In the genomic region with DNA sequence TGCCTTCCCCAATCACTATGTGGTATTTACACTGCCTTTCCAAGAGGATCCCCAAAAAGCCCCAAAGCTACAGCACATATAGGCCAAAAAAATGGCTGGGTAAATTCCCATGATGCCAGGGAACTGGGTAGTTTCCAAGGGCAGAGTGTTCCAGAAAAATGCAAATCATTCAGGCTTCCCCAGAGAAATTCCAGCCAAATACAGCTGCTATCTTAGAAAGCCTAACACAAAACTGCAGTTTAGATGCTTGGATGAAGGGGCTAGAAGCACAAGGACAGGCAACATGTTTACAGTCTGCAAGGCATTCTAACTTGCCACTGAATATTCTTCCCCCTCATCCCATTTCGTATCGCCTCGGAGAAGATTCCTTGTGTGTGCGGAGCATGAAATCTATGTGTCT, we compare ENCODE assay signal across 16 cellular contexts. TPM values are rescaled to one million over a fixed set of nuclear protein-coding genes. Genes with fewer than 3 reads are reported as not detected.
DNase-seq lines count a peak whose midpoint lies in the region; ATAC-seq and TF ChIP-seq lines count a peak whose summit lies in the region.
"Had no signal": no experiment of that assay in that cellular context is flagged by ENCODE, and none has a peak within 500 bp of the region (broad histone marks: within the 10 kb centered on the region; RNA-seq: fewer than 3 reads in every experiment).

No MANE protein-coding gene starts in this region.

- no peaks in the 10 kb centered on the region for H3K27me3 ChIP-seq in CD4-positive, CD25-positive, alpha-beta regulatory T cell (ENCODE audit: control insufficient read depth, insufficient read depth, low read length)
- H3K27me3 ChIP-seq in H9 (ENCODE audit: insufficient read depth, low read length) (no peaks in the 10 kb centered on the region), adipocyte (replicated peaks; ENCODE audit: control insufficient read depth, insufficient read depth, low read length) (no peaks in the 10 kb centered on the region), WERI-Rb-1 (ENCODE audit: insufficient read depth, low read depth, severe bottlenecking) (no peaks in the 10 kb centered on the region)
- H3K27me3 ChIP-seq: pancreas, SJSA1 had no signal

- H3K4me3 Mint-ChIP-seq in CD4-positive, CD25-positive, alpha-beta regulatory T cell = peak overlapping the region; percentile 46 to 98 (median 94)
- H3K4me3 Mint-ChIP-seq in H9 = peak overlapping the region in 1 of 2 experiments; percentile 51; a peak in 1 of 5 replicates
- peak overlapping the region in 7 of 8 donors; percentile 48 to 98 (median 75) for H3K4me3 Mint-ChIP-seq in naive B cell
- H3K4me3 Mint-ChIP-seq: activated CD4-positive, alpha-beta T cell treated with anti-CD3 and anti-CD28 coated beads, Interleukin-2, amount 10 ng/mL, durations not matched to agents 7 days and 5 days had no signal

- no peak overlapping the region for H3K4ac ChIP-seq in H9 (ENCODE audit: low read depth, low read length)

- H2BK20ac ChIP-seq in H9 (ENCODE audit: low read depth, low read length, poor library complexity, severe bottlenecking) = no peak overlapping the region

- no peak overlapping the region for H4K8ac ChIP-seq in H9 (replicated peaks; ENCODE audit: insufficient read length, low read depth, low read length)

- H4K20me1 ChIP-seq in H9 (ENCODE audit: control insufficient read depth, insufficient read depth, insufficient read length) = no peaks in the 10 kb centered on the region

- no CpG with 5 or more reads among the region's 4 CpGs for WGBS in H9 (ENCODE audit: extremely low coverage, insufficient read length, low lambda C conversion rate)

- H3K4me1 Mint-ChIP-seq in CD4-positive, CD25-positive, alpha-beta regulatory T cell = peaks cover 50 to 82% (median 66%) of the 10 kb centered on the region in 4 donors
- H3K4me1 Mint-ChIP-seq in H9 (peaks cover 49 to 66% of the 10 kb centered on the region in 2 experiments), naive B cell (peaks cover 48 to 86% (median 82%) of the 10 kb centered on the region in 3 donors)

- H2AFZ ChIP-seq in H9 (ENCODE audit: low read length) = no peak overlapping the region

- no peak overlapping the region for H3K56ac ChIP-seq in H9 (ENCODE audit: insufficient read length, low read depth, low read length)

- no peak overlapping the region for H4K91ac ChIP-seq in H9 (ENCODE audit: insufficient read length, low read depth, low read length)

- H3K79me1 ChIP-seq in H9 (ENCODE audit: insufficient read depth, low read depth, low read length, poor library complexity, severe bottlenecking) = no peaks in the 10 kb centered on the region

- no peak for DNase-seq in CD4-positive, CD25-positive, alpha-beta regulatory T cell
- DNase-seq in H9 = no peak
- DNase-seq in adipocyte (ENCODE audit: low read depth) = peak; percentile 16
- no peak for DNase-seq in naive B cell
- no peak for DNase-seq in WERI-Rb-1
- DNase-seq in activated gamma-delta T cell (lab: John Stamatoyannopoulos, UW) = no peak
- DNase-seq in NCI-H510A (lab: John Stamatoyannopoulos, UW) = no peak
- no peak for DNase-seq in NCI-H2081 treated with DMSO at 0.1 percent for 48 hours (lab: John Stamatoyannopoulos, UW)
- DNase-seq: activated CD4-positive, alpha-beta T cell treated with anti-CD3 and anti-CD28 coated beads, Interleukin-2, amount 10 ng/mL, durations not matched to agents 7 days and 5 days; amniotic stem cell; effector CD8-positive, alpha-beta T cell; foreskin melanocyte; GOT3; NCI-H1092; pancreas had no signal

- H3K9ac ChIP-seq in H9 (ENCODE audit: extremely low read depth, insufficient read length, low read length) = no peak overlapping the region
- H3K9ac ChIP-seq in adipocyte (ENCODE audit: low read length) = peak overlapping the region; percentile 52

- no peak for ATAC-seq in CD4-positive, CD25-positive, alpha-beta regulatory T cell (ENCODE audit: low read depth in 2 of 2)
- no peak for ATAC-seq in naive B cell (ENCODE audit: low read depth in 2 of 2)
- ATAC-seq: pancreas had no signal

- no peak overlapping the region for H2AK5ac ChIP-seq in H9 (ENCODE audit: insufficient read length, low read length)

- peaks cover 79% of the 10 kb centered on the region for H3K4me1 ChIP-seq in CD4-positive, CD25-positive, alpha-beta regulatory T cell (ENCODE audit: control insufficient read depth, insufficient read depth, low read length, poor library complexity, severe bottlenecking)
- peaks cover 8% of the 10 kb centered on the region; the same call in 1 of the 2 replicates for H3K4me1 ChIP-seq in H9 (ENCODE audit: insufficient read depth, low read length)
- H3K4me1 ChIP-seq in adipocyte (ENCODE audit: control insufficient read depth, insufficient read depth, low read length) = peaks cover 69% of the 10 kb centered on the region

- no peak overlapping the region for H2BK12ac ChIP-seq in H9 (ENCODE audit: insufficient read length, low read depth, low read length)

- peak overlapping the region; percentile 77 for H3K4me3 ChIP-seq in CD4-positive, CD25-positive, alpha-beta regulatory T cell (ENCODE audit: low read depth, low read length)
- H3K4me3 ChIP-seq in adipocyte (ENCODE audit: low read length) = peak overlapping the region; percentile 58
- H3K4me3 ChIP-seq in WERI-Rb-1 (ENCODE audit: low read depth, low read length) = no peak overlapping the region
- H3K4me3 ChIP-seq: pancreas, SJSA1 had no signal

- H3K79me2 ChIP-seq in H9 (ENCODE audit: insufficient read depth, low read length) = peaks cover 64% of the 10 kb centered on the region; the same call in 1 of the 2 replicates

- no peak overlapping the region for H3T11ph ChIP-seq in H9 (ENCODE audit: low read length)

- H3K36me3 ChIP-seq in CD4-positive, CD25-positive, alpha-beta regulatory T cell (ENCODE audit: control insufficient read depth, insufficient read depth, low read length) = peaks cover 3% of the 10 kb centered on the region
- H3K36me3 ChIP-seq in adipocyte (ENCODE audit: control insufficient read depth, insufficient read depth, low read length, severe bottlenecking) = no peaks in the 10 kb centered on the region
- H3K36me3 ChIP-seq in WERI-Rb-1 = no peaks in the 10 kb centered on the region
- H3K36me3 ChIP-seq: pancreas had no signal

- H2BK15ac ChIP-seq in H9 (ENCODE audit: low read depth, low read length) = no peak overlapping the region

- H3K36me3 Mint-ChIP-seq in CD4-positive, CD25-positive, alpha-beta regulatory T cell = peaks cover 29% of the 10 kb centered on the region
- H3K36me3 Mint-ChIP-seq in H9 (ENCODE audit: insufficient read depth in 1 of 3, low read depth in 3 of 3) = peaks cover 17 to 39% (median 25%) of the 10 kb centered on the region in 3 experiments
- peaks cover 11 to 17% of the 10 kb centered on the region in 2 donors for H3K36me3 Mint-ChIP-seq in naive B cell

- no peak overlapping the region for H3K23ac ChIP-seq in H9 (ENCODE audit: insufficient read length, low read depth, low read length)

- H3K23me2 ChIP-seq in H9 (ENCODE audit: insufficient read length, low read depth, low read length, poor library complexity, severe bottlenecking) = peaks cover 12% of the 10 kb centered on the region

- no peak overlapping the region for H3K27ac ChIP-seq in CD4-positive, CD25-positive, alpha-beta regulatory T cell (ENCODE audit: insufficient read depth, low read length, poor library complexity, severe bottlenecking)
- peak overlapping the region; percentile 73 for H3K27ac ChIP-seq in H9 (ENCODE audit: insufficient read length, low read depth, low read length)
- H3K27ac ChIP-seq in WERI-Rb-1 = no peak overlapping the region
- H3K27ac ChIP-seq: pancreas, SJSA1 had no signal

- H3K27ac Mint-ChIP-seq in CD4-positive, CD25-positive, alpha-beta regulatory T cell = peak overlapping the region; percentile 20 to 83 (median 79)
- H3K27ac Mint-ChIP-seq in H9 (peak overlapping the region; percentile 85 to 97 (median 87); a peak in 6 of 7 replicates), naive B cell (peak overlapping the region in 4 of 6 donors; percentile 74 to 97 (median 78))
- H3K27ac Mint-ChIP-seq: activated CD4-positive, alpha-beta T cell treated with anti-CD3 and anti-CD28 coated beads, Interleukin-2, amount 10 ng/mL, durations not matched to agents 7 days and 5 days had no signal

- H2BK120ac ChIP-seq in H9 (ENCODE audit: low read depth, low read length, poor library complexity, severe bottlenecking) = no peak overlapping the region

- H3K18ac ChIP-seq in H9 (ENCODE audit: insufficient read length, low read depth, low read length) = no peak overlapping the region

- no peak for TF ChIP-seq CTCF in H9 (conservative IDR thresholded peaks at IDR 0.05)
- no peak for TF ChIP-seq CTCF in WERI-Rb-1 (IDR thresholded peaks at IDR 0.05; ENCODE audit: low read depth, low read length)

- no peaks in the 10 kb centered on the region for H3K9me3 Mint-ChIP-seq in CD4-positive, CD25-positive, alpha-beta regulatory T cell
- H3K9me3 Mint-ChIP-seq in H9 = peaks cover 4 to 8% of the 10 kb centered on the region in 2 experiments; a peak in 3 of 5 replicates
- H3K9me3 Mint-ChIP-seq in naive B cell = peaks cover 0 to 2% (median 0%) of the 10 kb centered on the region in 7 donors

- H2BK5ac ChIP-seq in H9 (ENCODE audit: insufficient read length, low read length) = peak overlapping the region; percentile 29

- peak overlapping the region; percentile 22 for H3K4me2 ChIP-seq in H9 (ENCODE audit: insufficient read depth, insufficient read length, low read length)

- H3K27me3 Mint-ChIP-seq in CD4-positive, CD25-positive, alpha-beta regulatory T cell = no peaks in the 10 kb centered on the region
- H3K27me3 Mint-ChIP-seq in H9 (ENCODE audit: low read depth) (no peaks in the 10 kb centered on the region), naive B cell (no peaks in the 10 kb centered on the region)
- H3K27me3 Mint-ChIP-seq: activated CD4-positive, alpha-beta T cell treated with anti-CD3 and anti-CD28 coated beads, Interleukin-2, amount 10 ng/mL, durations not matched to agents 7 days and 5 days had no signal

- no peak overlapping the region for H3K14ac ChIP-seq in H9 (ENCODE audit: insufficient read depth, low read length)

- no peaks in the 10 kb centered on the region for H3K9me3 ChIP-seq in CD4-positive, CD25-positive, alpha-beta regulatory T cell (ENCODE audit: control insufficient read depth in 2 of 2, low read length in 2 of 2)
- H3K9me3 ChIP-seq in H9 (ENCODE audit: control insufficient read depth, low read depth, low read length) = no peaks in the 10 kb centered on the region
- no peaks in the 10 kb centered on the region for H3K9me3 ChIP-seq in adipocyte (ENCODE audit: control insufficient read depth, low read length)
- H3K9me3 ChIP-seq in WERI-Rb-1 (ENCODE audit: severe bottlenecking) = no peaks in the 10 kb centered on the region
- H3K9me3 ChIP-seq: pancreas, SJSA1 had no signal

- no peak overlapping the region for H4K5ac ChIP-seq in H9 (ENCODE audit: insufficient read length, low read depth, low read length)

RNA-seq across cellular contexts. Expression of a gene that starts 6.2 kb away (rescaled TPM):
- 119 TPM for total RNA-seq in CD4-positive, CD25-positive, alpha-beta regulatory T cell
- polyA plus RNA-seq in CD4-positive, CD25-positive, alpha-beta regulatory T cell = 100 to 1,000 TPM in 1 of 4 donors, 10 to 100 TPM in 3; 45.5 to 115 (median 65.4) TPM
- 43.5 and 44.6 TPM in 2 replicates for total RNA-seq in H9 (2021)
- 100 to 1,000 TPM in 5 of 6 donors, 10 to 100 TPM in 1; 70.3 to 174 (median 117) TPM for polyA plus RNA-seq in naive B cell (ENCODE audit: low read depth in 6 of 6)
